19 cellular contexts compared by ENCODE assay signal in the genomic region with DNA sequence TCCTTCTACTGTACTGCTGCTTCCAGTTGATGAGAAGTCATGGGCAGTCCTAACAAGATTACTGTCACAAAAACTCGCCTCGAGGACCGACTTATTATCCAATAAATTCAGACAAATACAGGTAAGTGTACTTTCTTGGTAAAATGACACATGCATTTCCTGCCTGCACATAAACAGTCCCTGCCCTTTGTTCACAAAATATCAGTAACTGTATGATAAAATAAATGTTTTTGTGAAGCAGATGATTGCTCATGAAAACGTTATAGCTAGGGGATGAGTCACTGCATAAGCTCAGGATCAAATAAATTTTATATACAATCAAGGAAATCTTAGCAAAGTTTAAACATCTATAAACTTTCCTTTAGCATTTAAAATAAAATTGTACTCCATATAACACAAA.
"Had no signal": no experiment of that assay in that cellular context is flagged by ENCODE, and none has a peak within 500 bp of the region (broad histone marks: within the 10 kb centered on the region; RNA-seq: fewer than 3 reads in every experiment).

No MANE protein-coding gene starts in this region.

- H3K4me1 ChIP-seq: body of pancreas, left lung had no signal

- H3K27ac Mint-ChIP-seq: endodermal cell, nephron progenitor cell, type B pancreatic cell had no signal

- H3K4me1 Mint-ChIP-seq: endodermal cell, nephron progenitor cell had no signal

- H3K36me3 Mint-ChIP-seq: type B pancreatic cell had no signal

- H3K4me3 Mint-ChIP-seq: activated CD4-positive, alpha-beta T cell treated with anti-CD3 and anti-CD28 coated beads, Interleukin-2, amount 10 ng/mL, durations not matched to agents 24 days and 14 days; endodermal cell; nephron progenitor cell; type B pancreatic cell had no signal

- DNase-seq: activated CD4-positive, alpha-beta T cell treated with anti-CD3 and anti-CD28 coated beads, Interleukin-2, amount 10 ng/mL, durations not matched to agents 24 days and 14 days; amniotic stem cell; body of pancreas; cerebellar nuclear complex; endodermal cell; esophagus squamous epithelium; heart right ventricle; islet precursor cell; left lung; mesenchymal stem cell; nephron progenitor cell; stimulated activated CD4-positive, alpha-beta T cell treated with anti-CD3 and anti-CD28 coated beads, Interleukin-12 subunit alpha, Interleukin-12 subunit beta, amount 100 ng/mL, for 4 hours; stimulated activated CD4-positive, alpha-beta T cell treated with anti-CD3 and anti-CD28 coated beads, Interleukin-2, amount 100 ng/mL, for 48 hours; stimulated activated naive CD8-positive, alpha-beta T cell treated with anti-CD3 and anti-CD28 coated beads, Interleukin-15, Interleukin-2, amounts not matched to agents 100 U/mL and 50 U/mL, for 24 hours; T-helper 9 cell had no signal

- ATAC-seq: activated naive CD4-positive, alpha-beta T cell treated with anti-CD3 and anti-CD28 coated beads, Interleukin-2, amount 50 U/mL, for 72 hours; body of pancreas; heart right ventricle; left lung; stimulated activated naive CD8-positive, alpha-beta T cell treated with anti-CD3 and anti-CD28 coated beads, Interleukin-15, Interleukin-2, amounts not matched to agents 100 U/mL and 50 U/mL, for 24 hours had no signal

- H3K4me3 ChIP-seq: body of pancreas, esophagus squamous epithelium, heart right ventricle, left lung, suprapubic skin had no signal

- H3K27me3 ChIP-seq: body of pancreas, esophagus squamous epithelium, heart right ventricle, left lung, suprapubic skin had no signal

- H3K9me3 ChIP-seq: body of pancreas, esophagus squamous epithelium, heart right ventricle, left lung, suprapubic skin had no signal

- H3K27ac ChIP-seq: body of pancreas, esophagus squamous epithelium, heart right ventricle, left lung, suprapubic skin had no signal

- FAIRE-seq: frontal cortex had no signal

- H3K27me3 Mint-ChIP-seq: activated CD4-positive, alpha-beta T cell treated with anti-CD3 and anti-CD28 coated beads, Interleukin-2, amount 10 ng/mL, durations not matched to agents 24 days and 14 days had no signal
